In genomic region chr9:71746023-71746752, GRCh38 we compare ENCODE assay signal across 1 cellular context.
TF ChIP-seq lines count a peak whose summit lies in the region.

No MANE protein-coding gene starts in this region.

TF ChIP-seq in H1, 55 proteins besides CTCF, POLR2A, EP300 and RAD21:
- TF ChIP-seq SP4 (IDR thresholded peaks at IDR 0.05; ENCODE audit: low read length) (no peak), SRF (IDR thresholded peaks at IDR 0.05; ENCODE audit: low read depth, low read length) (no peak), SIN3A (conservative IDR thresholded peaks at IDR 0.05 in 1 of 2, IDR thresholded peaks at IDR 0.05 in 1 of 2; ENCODE audit: low read depth in 1 of 2, low read length in 2 of 2) (no peak), JUN (IDR thresholded peaks at IDR 0.05; ENCODE audit: low read depth, low read length) (no peak), CEBPB (IDR thresholded peaks at IDR 0.05; ENCODE audit: low read depth, low read length) (no peak), ZNF274 (IDR thresholded peaks at IDR 0.05; ENCODE audit: borderline replicate concordance, extremely low read depth, low read length) (no peak), ASH2L (IDR thresholded peaks at IDR 0.05; ENCODE audit: low read length) (no peak)
